Comparison of ENCODE assay signal across 29 cellular contexts in genomic region chr9:137924761-137925369, GRCh38. TPM values are rescaled to one million over a fixed set of nuclear protein-coding genes. Genes with fewer than 3 reads are reported as not detected.
"Had no signal": no experiment of that assay in that cellular context is flagged by ENCODE, and none has a peak within 500 bp of the region (broad histone marks: within the 10 kb centered on the region; RNA-seq: fewer than 3 reads in every experiment).

No MANE protein-coding gene starts in this region.

- H3K4me1 ChIP-seq: adrenal gland, left lung, right lobe of liver, transverse colon had no signal

- H3K27ac ChIP-seq: adrenal gland, cardiac muscle cell, coronary artery, left lung, right lobe of liver, transverse colon had no signal

- H3K4me1 Mint-ChIP-seq: activated CD4-positive, alpha-beta T cell treated with anti-CD3 and anti-CD28 coated beads, Interleukin-2, amount 10 ng/mL, durations not matched to agents 24 days and 14 days; activated naive CD8-positive, alpha-beta T cell treated with anti-CD3 and anti-CD28 coated beads for 36 hours; brain; natural killer cell had no signal

- H3K36me3 ChIP-seq: adrenal gland, cardiac muscle cell, left lung, right lobe of liver, transverse colon had no signal

- H3K4me3 ChIP-seq: adrenal gland, cardiac muscle cell, coronary artery, dorsolateral prefrontal cortex, left lung, lung, right lobe of liver, transverse colon had no signal

- H3K9me3 ChIP-seq: adrenal gland, right lobe of liver, transverse colon had no signal

- H3K27me3 ChIP-seq: adrenal gland, cardiac muscle cell, dorsolateral prefrontal cortex, right lobe of liver, transverse colon had no signal

- ATAC-seq: left lung, natural killer cell had no signal

- H3K4me3 Mint-ChIP-seq: activated CD4-positive, alpha-beta memory T cell treated with anti-CD3 and anti-CD28 coated beads for 36 hours; activated CD4-positive, alpha-beta T cell treated with anti-CD3 and anti-CD28 coated beads, Interleukin-2, amount 10 ng/mL, durations not matched to agents 24 days and 14 days; activated naive CD4-positive, alpha-beta T cell treated with anti-CD3 and anti-CD28 coated beads for 36 hours; activated naive CD8-positive, alpha-beta T cell treated with anti-CD3 and anti-CD28 coated beads for 36 hours; activated T-helper 1 cell treated with anti-CD3 and anti-CD28 coated beads, Interleukin-12 subunit alpha, Interleukin-12 subunit beta, Interleukin-2, Interleukin-4 antibody, amounts not matched to agents 30 ng/mL and 10 ng/mL and 1 ng/mL, durations not matched to agents 14 hours and 24 hours and 36 hours; brain; natural killer cell had no signal

- H3K27ac Mint-ChIP-seq: activated CD4-positive, alpha-beta memory T cell treated with anti-CD3 and anti-CD28 coated beads for 36 hours; activated CD4-positive, alpha-beta T cell treated with anti-CD3 and anti-CD28 coated beads, Interleukin-2, amount 10 ng/mL, durations not matched to agents 24 days and 14 days; activated naive CD4-positive, alpha-beta T cell treated with anti-CD3 and anti-CD28 coated beads for 36 hours; activated naive CD8-positive, alpha-beta T cell treated with anti-CD3 and anti-CD28 coated beads for 36 hours; activated T-helper 1 cell treated with anti-CD3 and anti-CD28 coated beads, Interleukin-12 subunit alpha, Interleukin-12 subunit beta, Interleukin-2, Interleukin-4 antibody, amounts not matched to agents 30 ng/mL and 10 ng/mL and 1 ng/mL, durations not matched to agents 14 hours and 24 hours and 36 hours; brain; natural killer cell; progenitor cell of endocrine pancreas had no signal

- DNase-seq: activated CD4-positive, alpha-beta memory T cell treated with anti-CD3 and anti-CD28 coated beads for 36 hours; activated CD4-positive, alpha-beta T cell treated with anti-CD3 and anti-CD28 coated beads, Interleukin-2, amount 10 ng/mL, durations not matched to agents 24 days and 14 days; activated CD4-positive, CD25-positive, alpha-beta regulatory T cell treated with anti-CD3 and anti-CD28 coated beads, Interleukin-2, amount 50 U/mL, for 72 hours; activated CD8-positive, alpha-beta memory T cell treated with anti-CD3 and anti-CD28 coated beads, Interleukin-2, amount 50 U/mL, for 4 hours; activated effector memory CD4-positive, alpha-beta T cell treated with anti-CD3 and anti-CD28 coated beads, Interleukin-2, amount 50 U/mL, for 16 hours; activated naive CD4-positive, alpha-beta T cell treated with anti-CD3 and anti-CD28 coated beads for 36 hours; activated naive CD8-positive, alpha-beta T cell treated with anti-CD3 and anti-CD28 coated beads for 36 hours; activated T-cell treated with anti-CD3 and anti-CD28 coated beads, Interleukin-2, amount 50 U/mL, for 1 hour; aorta; cerebellar nuclear complex; dorsolateral prefrontal cortex; effector memory CD4-positive, alpha-beta T cell; glutamatergic neuron; left lung; mesendoderm; natural killer cell; right lobe of liver; stimulated activated CD4-positive, alpha-beta T cell treated with anti-CD3 and anti-CD28 coated beads, Interleukin-2, amount 100 ng/mL, for 48 hours; stimulated activated naive CD4-positive, alpha-beta T cell treated with Interleukin-2 at 50 U/mL for 16 hours; T1000; transverse colon had no signal

- H3K36me3 Mint-ChIP-seq: activated CD4-positive, alpha-beta memory T cell treated with anti-CD3 and anti-CD28 coated beads for 36 hours; activated naive CD8-positive, alpha-beta T cell treated with anti-CD3 and anti-CD28 coated beads for 36 hours; natural killer cell had no signal

- H3K27me3 Mint-ChIP-seq: activated CD4-positive, alpha-beta T cell treated with anti-CD3 and anti-CD28 coated beads, Interleukin-2, amount 10 ng/mL, durations not matched to agents 24 days and 14 days; progenitor cell of endocrine pancreas had no signal

- H3K9me3 Mint-ChIP-seq: activated T-helper 1 cell treated with anti-CD3 and anti-CD28 coated beads, Interleukin-12 subunit alpha, Interleukin-12 subunit beta, Interleukin-2, Interleukin-4 antibody, amounts not matched to agents 30 ng/mL and 10 ng/mL and 1 ng/mL, durations not matched to agents 14 hours and 24 hours and 36 hours; natural killer cell had no signal

RNA-seq across cellular contexts. Expression of gene CACNA1B, which starts 47.3 kb away (rescaled TPM):
- total RNA-seq: activated CD4-positive, alpha-beta T cell treated with anti-CD3 and anti-CD28 coated beads, Interleukin-2, amount 10 ng/mL, durations not matched to agents 24 days and 14 days; activated CD8-positive, alpha-beta memory T cell treated with anti-CD3 and anti-CD28 coated beads for 36 hours; activated naive CD8-positive, alpha-beta T cell treated with anti-CD3 and anti-CD28 coated beads for 36 hours; activated T-helper 1 cell treated with anti-CD3 and anti-CD28 coated beads, Interleukin-12 subunit alpha, Interleukin-12 subunit beta, Interleukin-2, Interleukin-4 antibody, amounts not matched to agents 30 ng/mL and 10 ng/mL and 1 ng/mL, durations not matched to agents 14 hours and 24 hours and 36 hours; right lobe of liver had no signal
